Comparison of ENCODE assay signal across 2 cellular contexts in the genomic region with DNA sequence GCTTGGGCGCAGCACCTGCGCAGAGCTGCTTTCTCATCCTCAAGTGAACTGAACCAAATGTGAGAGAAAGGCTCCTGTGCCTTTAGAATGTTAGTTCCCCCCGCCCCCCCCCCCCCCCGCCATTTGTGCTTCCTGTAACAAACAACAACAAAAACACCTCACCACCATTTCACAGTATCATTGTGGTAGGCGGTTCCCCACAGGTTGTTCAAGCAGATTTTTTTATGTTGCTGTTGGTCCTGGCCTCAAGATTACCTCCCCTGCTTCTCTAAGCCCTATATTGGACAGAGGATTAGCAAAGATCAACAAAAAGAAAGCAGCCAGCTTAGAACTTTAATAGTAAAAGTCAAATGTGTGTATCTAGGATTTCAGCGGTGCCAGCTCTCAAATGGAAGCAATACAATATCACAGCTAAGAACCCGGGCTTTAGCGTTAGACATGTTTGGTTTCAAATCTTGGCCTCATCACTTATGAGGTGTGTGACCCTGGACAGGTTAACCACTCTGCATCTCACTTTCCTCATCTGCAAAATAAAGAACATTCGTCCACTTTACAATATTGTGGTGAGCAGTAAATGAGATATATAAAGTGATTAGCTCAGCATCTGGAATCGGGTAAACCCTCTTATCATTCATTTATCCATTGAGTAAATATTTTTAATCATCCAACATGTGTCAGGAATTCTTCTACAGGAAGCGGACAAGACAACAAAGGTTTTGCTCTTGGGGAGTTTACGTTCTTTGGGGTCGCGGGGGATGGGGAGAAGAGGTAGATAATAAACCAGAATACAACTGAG.
TF ChIP-seq lines count a peak whose summit lies in the region.

No MANE protein-coding gene starts in this region.

TF ChIP-seq in IMR-90, 13 proteins besides CTCF, POLR2A, EP300 and RAD21:
- TF ChIP-seq MAFK (IDR thresholded peaks at IDR 0.05; ENCODE audit: low read depth, low read length) (peak; percentile 21; the same call in 1 of the 2 replicates), MAZ (IDR thresholded peaks at IDR 0.05; ENCODE audit: borderline replicate concordance, low read depth, low read length) (no peak), FOS (IDR thresholded peaks at IDR 0.05; ENCODE audit: low read depth, low read length) (no peak), NFE2L2 (IDR thresholded peaks at IDR 0.05; ENCODE audit: low read depth, low read length) (no peak)

TF ChIP-seq in H1, 55 proteins besides CTCF, POLR2A, EP300 and RAD21:
- TF ChIP-seq USF2 (IDR thresholded peaks at IDR 0.05; ENCODE audit: low read length) (no peak), RBBP5 (IDR thresholded peaks at IDR 0.05; ENCODE audit: borderline replicate concordance, low read depth, low read length) (no peak), RFX5 (IDR thresholded peaks at IDR 0.05; ENCODE audit: borderline replicate concordance, low read depth, low read length) (no peak), SIRT6 (IDR thresholded peaks at IDR 0.05; ENCODE audit: low read length) (no peak), ZNF274 (IDR thresholded peaks at IDR 0.05; ENCODE audit: borderline replicate concordance, extremely low read depth, low read length) (no peak), TBP (IDR thresholded peaks at IDR 0.05; ENCODE audit: low read depth, low read length) (no peak), SP4 (IDR thresholded peaks at IDR 0.05; ENCODE audit: low read length) (no peak), CTBP2 (IDR thresholded peaks at IDR 0.05; ENCODE audit: borderline replicate concordance, insufficient read depth, insufficient read length, low read length) (no peak), GTF2F1 (IDR thresholded peaks at IDR 0.05; ENCODE audit: borderline replicate concordance, low read depth, low read length) (no peak), POLR2AphosphoS5 (IDR thresholded peaks at IDR 0.05; ENCODE audit: low read depth, low read length) (no peak), BRCA1 (IDR thresholded peaks at IDR 0.05; ENCODE audit: low read depth, low read length) (no peak), KDM5A (IDR thresholded peaks at IDR 0.05; ENCODE audit: low read length) (no peak), GABPA (IDR thresholded peaks at IDR 0.05; ENCODE audit: borderline replicate concordance, insufficient read depth, low read length) (no peak)
- TF ChIP-seq, protein P1, sequence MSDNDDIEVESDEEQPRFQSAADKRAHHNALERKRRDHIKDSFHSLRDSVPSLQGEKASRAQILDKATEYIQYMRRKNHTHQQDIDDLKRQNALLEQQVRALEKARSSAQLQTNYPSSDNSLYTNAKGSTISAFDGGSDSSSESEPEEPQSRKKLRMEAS (IDR thresholded peaks at IDR 0.05) = no peak
